8 cellular contexts compared by ENCODE assay signal in the genomic region with DNA sequence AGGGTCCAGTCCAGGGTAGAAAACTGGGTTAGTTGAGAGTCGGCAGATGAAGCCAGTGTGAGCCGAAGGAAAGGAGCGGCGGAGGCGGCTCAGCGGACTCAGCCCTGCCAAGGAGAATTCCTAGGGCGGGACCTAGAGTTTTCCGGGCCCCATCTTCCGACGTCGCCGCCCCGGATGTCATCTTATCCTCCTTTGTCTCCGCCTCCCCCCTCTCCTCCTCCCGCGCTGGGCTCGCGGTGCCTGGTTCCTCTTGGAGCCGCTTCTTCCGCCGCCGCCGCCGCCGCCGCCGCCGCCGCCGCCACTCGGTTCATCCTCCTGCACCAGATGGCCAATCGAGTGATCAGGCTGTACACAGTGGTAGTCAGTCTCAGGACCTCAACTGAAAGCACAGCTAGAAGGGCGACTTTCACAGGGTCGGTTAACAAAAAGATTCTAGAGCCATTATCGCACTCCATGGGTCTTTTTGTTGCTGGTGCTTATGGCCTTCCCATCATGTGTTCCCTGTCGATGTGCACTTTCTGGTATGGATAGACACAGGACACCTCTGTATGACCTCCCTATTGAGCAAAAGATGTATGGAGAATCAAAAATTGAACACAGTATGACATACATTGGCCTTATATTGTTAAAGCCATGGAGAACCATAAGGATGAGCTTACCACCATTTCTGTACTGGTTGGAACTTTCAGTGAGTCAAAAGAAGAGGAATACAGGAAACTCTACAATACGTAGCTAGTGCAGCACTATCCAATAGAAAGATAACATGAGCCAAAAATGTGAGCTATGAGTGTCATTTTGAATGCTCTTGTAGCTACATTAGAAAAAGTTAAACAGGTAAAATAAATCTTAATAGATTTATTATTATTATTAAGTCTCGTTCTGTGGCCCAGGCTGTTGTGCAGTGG.
DNase-seq lines count a peak whose midpoint lies in the region; ATAC-seq lines count a peak whose summit lies in the region.

No MANE protein-coding gene starts in this region.

- no peaks in the 10 kb centered on the region for H3K9me3 ChIP-seq in HUES48 (ENCODE audit: control insufficient read depth, insufficient read depth, low read length)
- no peaks in the 10 kb centered on the region for H3K9me3 ChIP-seq in NT2/D1 (ENCODE audit: insufficient read depth, low read length)

- no peaks in the 10 kb centered on the region for H3K27me3 ChIP-seq in HUES48 (ENCODE audit: control insufficient read depth, insufficient read depth, low read length)
- H3K27me3 ChIP-seq in NT2/D1 (ENCODE audit: insufficient read depth, insufficient read length): no peaks in the 10 kb centered on the region

- peak; percentile 98 for ATAC-seq in GM21447 (IDR thresholded peaks at IDR 0.05; ENCODE audit: unreplicated experiment)

- DNase-seq in D341Med (ENCODE audit: low spot score): peak; percentile 89
- peak; percentile 62 for DNase-seq in NT2/D1 (ENCODE audit: low read depth, low spot score)
- DNase-seq in activated CD8-positive, alpha-beta memory T cell treated with anti-CD3 and anti-CD28 coated beads, Interleukin-2, amount 50 U/mL, for 48 hours: peak; percentile 74
- DNase-seq in epidermal melanocyte (ENCODE audit: insufficient read length, low spot score): peak; percentile 54
- peak; percentile 82 for DNase-seq in midbrain (lab: John Stamatoyannopoulos, UW)
- DNase-seq in stimulated activated CD8-positive, alpha-beta memory T cell treated with anti-CD3 and anti-CD28 coated beads, Interleukin-4, amount 100 ng/mL, for 24 hours (ENCODE audit: low read depth): peak; percentile 45

- H3K4me1 ChIP-seq in HUES48 (ENCODE audit: control insufficient read depth, insufficient read depth, low read length): peaks cover 4% of the 10 kb centered on the region; the same call in 1 of the 2 replicates
- no peaks in the 10 kb centered on the region for H3K4me1 ChIP-seq in NT2/D1 (ENCODE audit: insufficient read depth, insufficient read length)

- H3K4me3 ChIP-seq in HUES48 (ENCODE audit: low read depth, low read length) (peak overlapping the region; percentile 65), NT2/D1 (ENCODE audit: insufficient read length, low read depth) (peak overlapping the region; percentile 34)

- peak overlapping the region; percentile 82 for H3K27ac ChIP-seq in HUES48 (ENCODE audit: low read depth, low read length)

- H3K9ac ChIP-seq in HUES48 (ENCODE audit: low read depth, low read length): peak overlapping the region; percentile 75
- H3K9ac ChIP-seq in NT2/D1 (ENCODE audit: insufficient read length, low read depth): peak overlapping the region; percentile 61

- no peaks in the 10 kb centered on the region for H3K36me3 ChIP-seq in HUES48 (ENCODE audit: control insufficient read depth, insufficient read depth, low read length)
- no peaks in the 10 kb centered on the region for H3K36me3 ChIP-seq in NT2/D1 (ENCODE audit: insufficient read depth, insufficient read length, low read length)

Comparison
In these comparisons a context has a peak if more than half of its experiments do, and no peak if none do; other contexts are left out.
1. Peak in every context shown above with its lines: DNase-seq, ATAC-seq, H3K4me3 ChIP-seq and H3K27ac ChIP-seq.